Comparison of ENCODE assay signal across 26 cellular contexts in the genomic region with DNA sequence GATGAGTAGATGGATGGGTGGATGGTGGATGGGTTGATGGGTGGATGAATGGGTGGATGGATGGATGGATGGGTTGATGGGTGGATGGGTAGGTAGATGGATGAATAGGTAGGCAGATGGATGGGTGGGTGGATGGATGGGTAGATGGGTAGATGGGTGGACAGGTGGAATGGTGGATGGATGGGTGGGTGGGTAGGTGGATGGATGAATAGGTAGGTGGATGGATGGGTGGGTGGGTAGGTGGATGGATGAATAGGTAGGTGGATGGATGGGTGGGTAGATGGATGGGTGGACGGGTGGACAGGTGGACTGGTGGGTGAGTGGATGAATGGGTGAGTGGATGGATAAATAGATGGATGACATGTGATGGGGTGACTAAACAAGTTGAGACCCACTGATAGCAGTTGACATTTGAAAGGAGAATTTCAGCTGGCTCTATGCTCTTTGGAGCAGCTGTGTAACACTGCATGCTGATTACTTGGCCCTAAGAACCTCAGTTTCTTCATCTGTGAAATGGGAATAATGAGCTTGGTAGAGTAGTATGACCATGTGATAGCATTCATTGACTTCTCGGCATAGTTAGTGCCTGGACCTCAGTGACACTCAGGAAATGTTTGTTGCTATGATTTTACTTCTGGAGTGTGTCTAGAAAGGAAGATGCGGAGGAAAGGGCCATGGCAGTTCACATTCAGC.
"Had no signal": no experiment of that assay in that cellular context is flagged by ENCODE, and none has a peak within 500 bp of the region (broad histone marks: within the 10 kb centered on the region; RNA-seq: fewer than 3 reads in every experiment).

No MANE protein-coding gene starts in this region.

- H3K4me2 ChIP-seq: smooth muscle cell had no signal

- H3K27ac ChIP-seq: epithelial cell of prostate, gastrocnemius medialis, neutrophil, pancreas, suprapubic skin, transverse colon, upper lobe of right lung, vagina had no signal

- H3K4me3 ChIP-seq: gastrocnemius medialis, mucosa of descending colon, pancreas, smooth muscle cell, suprapubic skin, transverse colon, upper lobe of right lung, vagina had no signal

- H3K4me1 ChIP-seq: gastrocnemius medialis, pancreas, suprapubic skin, transverse colon, upper lobe of right lung, vagina had no signal

- DNase-seq: effector CD8-positive, alpha-beta T cell; endodermal cell; foreskin fibroblast; gastrocnemius medialis; head of caudate nucleus; mesenchymal stem cell; mucosa of descending colon; naive B cell; pancreas; stimulated activated CD4-positive, alpha-beta T cell treated with anti-CD3 and anti-CD28 coated beads, Interleukin-12 subunit alpha, Interleukin-12 subunit beta, amount 100 ng/mL, for 4 hours; stimulated activated CD4-positive, alpha-beta T cell treated with anti-CD3 and anti-CD28 coated beads, Interleukin-1b, Interleukin-23, amount 100 ng/mL, for 48 hours; stimulated activated CD4-positive, alpha-beta T cell treated with anti-CD3 and anti-CD28 coated beads, Interleukin-4, amount 100 ng/mL, for 1 hour; stimulated activated CD8-positive, alpha-beta memory T cell treated with anti-CD3 and anti-CD28 coated beads, Interleukin-4, amount 100 ng/mL, for 48 hours; stimulated activated naive CD4-positive, alpha-beta T cell; stimulated activated naive CD8-positive, alpha-beta T cell treated with anti-CD3 and anti-CD28 coated beads, Interleukin-15, amount 100 ng/mL, for 72 hours; transverse colon had no signal

- ATAC-seq: esophagus mucosa; gastrocnemius medialis; mucosa of descending colon; natural killer cell treated with Interleukin-12 subunit alpha and Interleukin-12 subunit beta and Interleukin-15 and Interleukin-18, amount 100 ng/mL, for 72 hours; pancreas; sciatic nerve; stimulated activated naive CD8-positive, alpha-beta T cell treated with anti-CD3 and anti-CD28 coated beads, Interleukin-15, amount 100 ng/mL, for 72 hours; upper lobe of right lung had no signal

- H3K9me3 ChIP-seq: gastrocnemius medialis, mucosa of descending colon, neutrophil, pancreas, suprapubic skin, transverse colon, upper lobe of right lung, vagina had no signal

- H3K36me3 ChIP-seq: gastrocnemius medialis, neutrophil, pancreas, suprapubic skin, transverse colon, upper lobe of right lung, vagina had no signal

- FAIRE-seq: keratinocyte, pancreas had no signal

- H3K27me3 ChIP-seq: gastrocnemius medialis, neutrophil, pancreas, suprapubic skin, transverse colon, upper lobe of right lung, vagina had no signal
